Comparison of ENCODE assay signal across 1 cellular context in the genomic region with DNA sequence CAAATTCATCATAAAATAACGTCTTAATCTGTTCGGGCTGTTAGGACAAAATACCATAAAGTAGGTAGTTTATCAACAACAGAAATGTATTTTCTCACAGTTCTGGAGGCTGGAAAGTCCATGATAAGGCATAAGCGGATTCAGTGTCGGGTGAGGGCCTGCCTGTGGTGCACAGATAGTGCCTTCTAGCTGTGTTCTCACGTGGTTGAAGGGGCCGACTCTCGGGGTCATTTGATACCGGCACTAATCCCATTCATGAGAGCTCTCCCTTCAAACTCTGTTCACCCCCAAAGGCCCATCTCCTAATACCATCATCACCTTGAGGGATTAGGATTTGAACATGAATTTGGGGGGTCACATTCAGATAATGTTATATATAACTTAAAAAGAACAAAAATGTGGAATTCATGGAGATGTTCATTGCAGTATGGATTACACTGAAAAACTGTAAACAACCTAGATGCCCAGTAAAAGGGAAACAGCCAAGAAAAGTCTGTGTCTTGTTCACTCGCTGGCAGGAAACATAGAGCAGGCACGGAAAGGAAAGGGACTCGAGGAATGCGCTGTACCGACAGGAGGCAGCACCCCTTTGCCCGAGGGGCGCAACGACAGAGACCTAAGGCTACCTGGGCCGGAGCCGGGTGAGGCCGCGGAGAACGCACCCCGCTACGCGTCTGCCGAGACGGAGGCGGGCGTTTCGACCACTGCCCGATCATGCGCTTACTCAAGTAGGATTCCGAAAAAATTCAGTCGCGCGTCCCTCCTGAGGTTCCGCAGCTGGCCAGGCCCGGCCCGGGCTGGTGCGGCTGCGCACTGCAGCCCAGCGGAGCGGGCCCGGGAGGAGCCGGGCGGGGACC.
TF ChIP-seq lines count a peak whose summit lies in the region.

No MANE protein-coding gene starts in this region.

TF ChIP-seq in K562, 482 proteins besides CTCF, POLR2A, EP300 and RAD21 (continued from another document and continues in another):
- TF ChIP-seq, protein P1, sequence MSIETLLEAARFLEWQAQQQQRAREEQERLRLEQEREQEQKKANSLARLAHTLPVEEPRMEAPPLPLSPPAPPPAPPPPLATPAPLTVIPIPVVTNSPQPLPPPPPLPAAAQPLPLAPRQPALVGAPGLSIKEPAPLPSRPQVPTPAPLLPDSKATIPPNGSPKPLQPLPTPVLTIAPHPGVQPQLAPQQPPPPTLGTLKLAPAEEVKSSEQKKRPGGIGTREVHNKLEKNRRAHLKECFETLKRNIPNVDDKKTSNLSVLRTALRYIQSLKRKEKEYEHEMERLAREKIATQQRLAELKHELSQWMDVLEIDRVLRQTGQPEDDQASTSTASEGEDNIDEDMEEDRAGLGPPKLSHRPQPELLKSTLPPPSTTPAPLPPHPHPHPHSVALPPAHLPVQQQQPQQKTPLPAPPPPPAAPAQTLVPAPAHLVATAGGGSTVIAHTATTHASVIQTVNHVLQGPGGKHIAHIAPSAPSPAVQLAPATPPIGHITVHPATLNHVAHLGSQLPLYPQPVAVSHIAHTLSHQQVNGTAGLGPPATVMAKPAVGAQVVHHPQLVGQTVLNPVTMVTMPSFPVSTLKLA (conservative IDR thresholded peaks at IDR 0.05), result peak; percentile 94 to 96
- no peak for TF ChIP-seq FOXJ3 (CRISPR knock-in tag; IDR thresholded peaks at IDR 0.05)
- TF ChIP-seq, protein P2, sequence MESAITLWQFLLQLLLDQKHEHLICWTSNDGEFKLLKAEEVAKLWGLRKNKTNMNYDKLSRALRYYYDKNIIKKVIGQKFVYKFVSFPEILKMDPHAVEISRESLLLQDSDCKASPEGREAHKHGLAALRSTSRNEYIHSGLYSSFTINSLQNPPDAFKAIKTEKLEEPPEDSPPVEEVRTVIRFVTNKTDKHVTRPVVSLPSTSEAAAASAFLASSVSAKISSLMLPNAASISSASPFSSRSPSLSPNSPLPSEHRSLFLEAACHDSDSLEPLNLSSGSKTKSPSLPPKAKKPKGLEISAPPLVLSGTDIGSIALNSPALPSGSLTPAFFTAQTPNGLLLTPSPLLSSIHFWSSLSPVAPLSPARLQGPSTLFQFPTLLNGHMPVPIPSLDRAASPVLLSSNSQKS (CRISPR knock-in tag; IDR thresholded peaks at IDR 0.05), result no peak
- no peak for TF ChIP-seq ZBTB1 (CRISPR knock-in tag; IDR thresholded peaks at IDR 0.05; ENCODE audit: borderline replicate concordance, low read depth)
- TF ChIP-seq ARID2 (IDR thresholded peaks at IDR 0.05), result no peak
- peak; percentile 91 for TF ChIP-seq MBD2 (IDR thresholded peaks at IDR 0.05; ENCODE audit: borderline replicate concordance, low read depth)
- no peak; the same call in 1 of the 2 replicates for TF ChIP-seq SIN3B (IDR thresholded peaks at IDR 0.05; ENCODE audit: low read depth)
- TF ChIP-seq NRF1 (conservative IDR thresholded peaks at IDR 0.05 in 1 of 2, IDR thresholded peaks at IDR 0.05 in 1 of 2), result peak; percentile 91 to 93
- TF ChIP-seq ELF1 (tag; IDR thresholded peaks at IDR 0.05), result no peak
- TF ChIP-seq ATF1 (CRISPR knock-in tag; IDR thresholded peaks at IDR 0.05), result no peak
- TF ChIP-seq ATF1 (tag; IDR thresholded peaks at IDR 0.05), result peak; percentile 86
- peak in 1 of 2 experiments; percentile 86; a peak in 2 of 4 replicates for TF ChIP-seq ETV6 (IDR thresholded peaks at IDR 0.05; ENCODE audit: borderline replicate concordance in 1 of 2, low read depth in 2 of 2, low read length in 1 of 2)
- TF ChIP-seq ETV6 (CRISPR knock-in tag; IDR thresholded peaks at IDR 0.05; ENCODE audit: borderline replicate concordance), result peak; percentile 79; the same call in 1 of the 2 replicates
- TF ChIP-seq ERF (CRISPR knock-in tag; IDR thresholded peaks at IDR 0.05), result no peak; the same call in 1 of the 2 replicates
- TF ChIP-seq FOXA3 (CRISPR knock-in tag; conservative IDR thresholded peaks at IDR 0.05 in 1 of 2, IDR thresholded peaks at IDR 0.05 in 1 of 2), result peak in 1 of 2 experiments; percentile 63; a peak in 2 of 4 replicates
- TF ChIP-seq SPI1 (IDR thresholded peaks at IDR 0.05; ENCODE audit: borderline replicate concordance, low read depth, low read length), result no peak
- TF ChIP-seq, protein P3, sequence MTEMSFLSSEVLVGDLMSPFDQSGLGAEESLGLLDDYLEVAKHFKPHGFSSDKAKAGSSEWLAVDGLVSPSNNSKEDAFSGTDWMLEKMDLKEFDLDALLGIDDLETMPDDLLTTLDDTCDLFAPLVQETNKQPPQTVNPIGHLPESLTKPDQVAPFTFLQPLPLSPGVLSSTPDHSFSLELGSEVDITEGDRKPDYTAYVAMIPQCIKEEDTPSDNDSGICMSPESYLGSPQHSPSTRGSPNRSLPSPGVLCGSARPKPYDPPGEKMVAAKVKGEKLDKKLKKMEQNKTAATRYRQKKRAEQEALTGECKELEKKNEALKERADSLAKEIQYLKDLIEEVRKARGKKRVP (CRISPR knock-in tag; IDR thresholded peaks at IDR 0.05), result peak; percentile 77
- peak; percentile 100 for TF ChIP-seq TEAD4 (IDR thresholded peaks at IDR 0.05; ENCODE audit: low read length)
- no peak for TF ChIP-seq TEAD4 (CRISPR knock-in tag; IDR thresholded peaks at IDR 0.05; ENCODE audit: borderline replicate concordance)
- peak; percentile 98 for TF ChIP-seq ZNF589 (CRISPR knock-in tag; IDR thresholded peaks at IDR 0.05; ENCODE audit: low read depth)
- TF ChIP-seq KAT7 (CRISPR knock-in tag; IDR thresholded peaks at IDR 0.05; ENCODE audit: borderline replicate concordance), result peak; percentile 29
- peak; percentile 99 for TF ChIP-seq MTA2 (IDR thresholded peaks at IDR 0.05; ENCODE audit: low read depth)
- no peak for TF ChIP-seq ZFP36 (IDR thresholded peaks at IDR 0.05; ENCODE audit: low read depth, low read length, partially characterized antibody)
- TF ChIP-seq DPF2 (IDR thresholded peaks at IDR 0.05), result peak; percentile 100
- TF ChIP-seq, protein P4, sequence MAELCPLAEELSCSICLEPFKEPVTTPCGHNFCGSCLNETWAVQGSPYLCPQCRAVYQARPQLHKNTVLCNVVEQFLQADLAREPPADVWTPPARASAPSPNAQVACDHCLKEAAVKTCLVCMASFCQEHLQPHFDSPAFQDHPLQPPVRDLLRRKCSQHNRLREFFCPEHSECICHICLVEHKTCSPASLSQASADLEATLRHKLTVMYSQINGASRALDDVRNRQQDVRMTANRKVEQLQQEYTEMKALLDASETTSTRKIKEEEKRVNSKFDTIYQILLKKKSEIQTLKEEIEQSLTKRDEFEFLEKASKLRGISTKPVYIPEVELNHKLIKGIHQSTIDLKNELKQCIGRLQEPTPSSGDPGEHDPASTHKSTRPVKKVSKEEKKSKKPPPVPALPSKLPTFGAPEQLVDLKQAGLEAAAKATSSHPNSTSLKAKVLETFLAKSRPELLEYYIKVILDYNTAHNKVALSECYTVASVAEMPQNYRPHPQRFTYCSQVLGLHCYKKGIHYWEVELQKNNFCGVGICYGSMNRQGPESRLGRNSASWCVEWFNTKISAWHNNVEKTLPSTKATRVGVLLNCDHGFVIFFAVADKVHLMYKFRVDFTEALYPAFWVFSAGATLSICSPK (IDR thresholded peaks at IDR 0.05; ENCODE audit: borderline replicate concordance), result no peak
- peak; percentile 91 for TF ChIP-seq ELF4 (CRISPR knock-in tag; IDR thresholded peaks at IDR 0.05)
- 0 out of 2 replicates have a peak, but pooled peaks have one; percentile 60 for TF ChIP-seq ZNF444 (CRISPR knock-in tag; IDR thresholded peaks at IDR 0.05)
- no peak for TF ChIP-seq COPS2 (conservative IDR thresholded peaks at IDR 0.05)
- TF ChIP-seq, protein P5, sequence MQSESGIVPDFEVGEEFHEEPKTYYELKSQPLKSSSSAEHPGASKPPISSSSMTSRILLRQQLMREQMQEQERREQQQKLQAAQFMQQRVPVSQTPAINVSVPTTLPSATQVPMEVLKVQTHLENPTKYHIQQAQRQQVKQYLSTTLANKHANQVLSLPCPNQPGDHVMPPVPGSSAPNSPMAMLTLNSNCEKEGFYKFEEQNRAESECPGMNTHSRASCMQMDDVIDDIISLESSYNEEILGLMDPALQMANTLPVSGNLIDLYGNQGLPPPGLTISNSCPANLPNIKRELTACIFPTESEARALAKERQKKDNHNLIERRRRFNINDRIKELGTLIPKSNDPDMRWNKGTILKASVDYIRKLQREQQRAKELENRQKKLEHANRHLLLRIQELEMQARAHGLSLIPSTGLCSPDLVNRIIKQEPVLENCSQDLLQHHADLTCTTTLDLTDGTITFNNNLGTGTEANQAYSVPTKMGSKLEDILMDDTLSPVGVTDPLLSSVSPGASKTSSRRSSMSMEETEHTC (IDR thresholded peaks at IDR 0.05), result peak; percentile 94
- TF ChIP-seq ZNF785 (CRISPR knock-in tag; IDR thresholded peaks at IDR 0.05), result no peak
- no peak for TF ChIP-seq NR2F6 (CRISPR knock-in tag; IDR thresholded peaks at IDR 0.05)
- peak; percentile 58 for TF ChIP-seq TBP (optimal IDR thresholded peaks at IDR 0.05; ENCODE audit: low read depth, low read length)
- no peak for TF ChIP-seq ELF2 (CRISPR knock-in tag; IDR thresholded peaks at IDR 0.05)
- TF ChIP-seq KLF10 (CRISPR knock-in tag; IDR thresholded peaks at IDR 0.05), result no peak
- TF ChIP-seq, protein P6, sequence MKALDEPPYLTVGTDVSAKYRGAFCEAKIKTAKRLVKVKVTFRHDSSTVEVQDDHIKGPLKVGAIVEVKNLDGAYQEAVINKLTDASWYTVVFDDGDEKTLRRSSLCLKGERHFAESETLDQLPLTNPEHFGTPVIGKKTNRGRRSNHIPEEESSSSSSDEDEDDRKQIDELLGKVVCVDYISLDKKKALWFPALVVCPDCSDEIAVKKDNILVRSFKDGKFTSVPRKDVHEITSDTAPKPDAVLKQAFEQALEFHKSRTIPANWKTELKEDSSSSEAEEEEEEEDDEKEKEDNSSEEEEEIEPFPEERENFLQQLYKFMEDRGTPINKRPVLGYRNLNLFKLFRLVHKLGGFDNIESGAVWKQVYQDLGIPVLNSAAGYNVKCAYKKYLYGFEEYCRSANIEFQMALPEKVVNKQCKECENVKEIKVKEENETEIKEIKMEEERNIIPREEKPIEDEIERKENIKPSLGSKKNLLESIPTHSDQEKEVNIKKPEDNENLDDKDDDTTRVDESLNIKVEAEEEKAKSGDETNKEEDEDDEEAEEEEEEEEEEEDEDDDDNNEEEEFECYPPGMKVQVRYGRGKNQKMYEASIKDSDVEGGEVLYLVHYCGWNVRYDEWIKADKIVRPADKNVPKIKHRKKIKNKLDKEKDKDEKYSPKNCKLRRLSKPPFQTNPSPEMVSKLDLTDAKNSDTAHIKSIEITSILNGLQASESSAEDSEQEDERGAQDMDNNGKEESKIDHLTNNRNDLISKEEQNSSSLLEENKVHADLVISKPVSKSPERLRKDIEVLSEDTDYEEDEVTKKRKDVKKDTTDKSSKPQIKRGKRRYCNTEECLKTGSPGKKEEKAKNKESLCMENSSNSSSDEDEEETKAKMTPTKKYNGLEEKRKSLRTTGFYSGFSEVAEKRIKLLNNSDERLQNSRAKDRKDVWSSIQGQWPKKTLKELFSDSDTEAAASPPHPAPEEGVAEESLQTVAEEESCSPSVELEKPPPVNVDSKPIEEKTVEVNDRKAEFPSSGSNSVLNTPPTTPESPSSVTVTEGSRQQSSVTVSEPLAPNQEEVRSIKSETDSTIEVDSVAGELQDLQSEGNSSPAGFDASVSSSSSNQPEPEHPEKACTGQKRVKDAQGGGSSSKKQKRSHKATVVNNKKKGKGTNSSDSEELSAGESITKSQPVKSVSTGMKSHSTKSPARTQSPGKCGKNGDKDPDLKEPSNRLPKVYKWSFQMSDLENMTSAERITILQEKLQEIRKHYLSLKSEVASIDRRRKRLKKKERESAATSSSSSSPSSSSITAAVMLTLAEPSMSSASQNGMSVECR (CRISPR knock-in tag; IDR thresholded peaks at IDR 0.05), result no peak; the same call in 1 of the 2 replicates
- TF ChIP-seq, protein P7, sequence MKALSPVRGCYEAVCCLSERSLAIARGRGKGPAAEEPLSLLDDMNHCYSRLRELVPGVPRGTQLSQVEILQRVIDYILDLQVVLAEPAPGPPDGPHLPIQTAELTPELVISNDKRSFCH (CRISPR knock-in tag; IDR thresholded peaks at IDR 0.05), result no peak
- TF ChIP-seq, protein P7 (tag; IDR thresholded peaks at IDR 0.05), result peak; percentile 58; the same call in 1 of the 2 replicates
- no peak for TF ChIP-seq HDAC6 (IDR thresholded peaks at IDR 0.05; ENCODE audit: low read depth, low read length)
- no peak for TF ChIP-seq CHD2 (IDR thresholded peaks at IDR 0.05; ENCODE audit: low read depth, low read length)
- peak; percentile 96 for TF ChIP-seq NCOA1 (IDR thresholded peaks at IDR 0.05; ENCODE audit: low read depth)
- peak; percentile 99 for TF ChIP-seq SOX6 (IDR thresholded peaks at IDR 0.05)
- TF ChIP-seq MYNN (IDR thresholded peaks at IDR 0.05), result peak; percentile 81; the same call in 1 of the 2 replicates
- TF ChIP-seq MYNN (CRISPR knock-in tag; IDR thresholded peaks at IDR 0.05), result no peak
- no peak for TF ChIP-seq SIRT6 (IDR thresholded peaks at IDR 0.05; ENCODE audit: low read depth, low read length)
- no peak for TF ChIP-seq NR3C1 (CRISPR knock-in tag; IDR thresholded peaks at IDR 0.05)
- peak; percentile 90 for TF ChIP-seq NEUROD1 (IDR thresholded peaks at IDR 0.05; ENCODE audit: borderline replicate concordance, low read depth, low read length, partially characterized antibody)
- 0 out of 4 replicates have a peak, but pooled peaks of 1 of the 2 experiments have one; percentile 45 for TF ChIP-seq SIN3A (IDR thresholded peaks at IDR 0.05; ENCODE audit: borderline replicate concordance in 2 of 2, control insufficient read depth in 1 of 2, low read depth in 2 of 2, low read length in 2 of 2)
- TF ChIP-seq ZNF695 (CRISPR knock-in tag; IDR thresholded peaks at IDR 0.05), result no peak
- TF ChIP-seq NR1H2 (CRISPR knock-in tag; IDR thresholded peaks at IDR 0.05), result no peak
- peak; percentile 100 for TF ChIP-seq CBFA2T3 (IDR thresholded peaks at IDR 0.05)
- TF ChIP-seq SRSF1 (IDR thresholded peaks at IDR 0.05; ENCODE audit: low read depth, low read length), result no peak
- TF ChIP-seq, protein P8, sequence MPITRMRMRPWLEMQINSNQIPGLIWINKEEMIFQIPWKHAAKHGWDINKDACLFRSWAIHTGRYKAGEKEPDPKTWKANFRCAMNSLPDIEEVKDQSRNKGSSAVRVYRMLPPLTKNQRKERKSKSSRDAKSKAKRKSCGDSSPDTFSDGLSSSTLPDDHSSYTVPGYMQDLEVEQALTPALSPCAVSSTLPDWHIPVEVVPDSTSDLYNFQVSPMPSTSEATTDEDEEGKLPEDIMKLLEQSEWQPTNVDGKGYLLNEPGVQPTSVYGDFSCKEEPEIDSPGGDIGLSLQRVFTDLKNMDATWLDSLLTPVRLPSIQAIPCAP (CRISPR knock-in tag; IDR thresholded peaks at IDR 0.05; ENCODE audit: borderline replicate concordance), result no peak
- no peak for TF ChIP-seq CBX2 (IDR thresholded peaks at IDR 0.05; ENCODE audit: insufficient read depth, low read length, poor library complexity, severe bottlenecking)
- TF ChIP-seq, protein P9, sequence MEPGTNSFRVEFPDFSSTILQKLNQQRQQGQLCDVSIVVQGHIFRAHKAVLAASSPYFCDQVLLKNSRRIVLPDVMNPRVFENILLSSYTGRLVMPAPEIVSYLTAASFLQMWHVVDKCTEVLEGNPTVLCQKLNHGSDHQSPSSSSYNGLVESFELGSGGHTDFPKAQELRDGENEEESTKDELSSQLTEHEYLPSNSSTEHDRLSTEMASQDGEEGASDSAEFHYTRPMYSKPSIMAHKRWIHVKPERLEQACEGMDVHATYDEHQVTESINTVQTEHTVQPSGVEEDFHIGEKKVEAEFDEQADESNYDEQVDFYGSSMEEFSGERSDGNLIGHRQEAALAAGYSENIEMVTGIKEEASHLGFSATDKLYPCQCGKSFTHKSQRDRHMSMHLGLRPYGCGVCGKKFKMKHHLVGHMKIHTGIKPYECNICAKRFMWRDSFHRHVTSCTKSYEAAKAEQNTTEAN (CRISPR knock-in tag; IDR thresholded peaks at IDR 0.05), result no peak
- TF ChIP-seq NELFE (IDR thresholded peaks at IDR 0.05; ENCODE audit: insufficient read depth, insufficient read length), result no peak
- peak; percentile 96 for TF ChIP-seq RNF2 (IDR thresholded peaks at IDR 0.05)
